ENCODE assay signal across 29 cellular contexts in genomic region chr5:157866536-157866935, GRCh38.
"Had no signal": no experiment of that assay in that cellular context is flagged by ENCODE, and none has a peak within 500 bp of the region (broad histone marks: within the 10 kb centered on the region; RNA-seq: fewer than 3 reads in every experiment).

No MANE protein-coding gene starts in this region.

- H3K9me3 ChIP-seq: adrenal gland, suprapubic skin, tibial artery had no signal

- FAIRE-seq: astrocyte, kidney, TTC549 had no signal

- H3K27me3 ChIP-seq: adrenal gland, brain microvascular endothelial cell, suprapubic skin, tibial artery had no signal

- DNase-seq: activated CD4-positive, alpha-beta memory T cell treated with anti-CD3 and anti-CD28 coated beads for 36 hours; activated CD4-positive, alpha-beta T cell treated with anti-CD3 and anti-CD28 coated beads for 48 hours; activated CD8-positive, alpha-beta memory T cell treated with anti-CD3 and anti-CD28 coated beads, Interleukin-2, amount 50 U/mL, for 4 hours; activated effector memory CD4-positive, alpha-beta T cell treated with anti-CD3 and anti-CD28 coated beads, Interleukin-2, amount 50 U/mL, for 16 hours; activated naive CD4-positive, alpha-beta T cell treated with anti-CD3 and anti-CD28 coated beads for 36 hours; activated naive CD8-positive, alpha-beta T cell treated with anti-CD3 and anti-CD28 coated beads for 36 hours; activated T-cell treated with anti-CD3 and anti-CD28 coated beads, Interleukin-2, amount 50 U/mL, for 1 hour; adrenal gland; brain microvascular endothelial cell; dorsolateral prefrontal cortex; effector memory CD4-positive, alpha-beta T cell; head of caudate nucleus; hypothalamus; immature natural killer cell; kidney; left colon; midbrain; posterior cingulate gyrus; retina; stimulated activated CD4-positive, alpha-beta T cell treated with anti-CD3 and anti-CD28 coated beads, Interleukin-15, amount 100 ng/mL, for 24 hours; stimulated activated CD4-positive, alpha-beta T cell treated with anti-CD3 and anti-CD28 coated beads, Interleukin-2, amount 100 ng/mL, for 24 hours; stimulated activated naive CD4-positive, alpha-beta T cell; tibial artery had no signal

- ATAC-seq: activated CD4-positive, CD25-positive, alpha-beta regulatory T cell treated with anti-CD3 and anti-CD28 coated beads, Interleukin-2, amount 50 U/mL, for 24 hours had no signal

- H3K4me1 ChIP-seq: adrenal gland, suprapubic skin, tibial artery had no signal

- H3K4me3 ChIP-seq: adrenal gland, coronary artery, dorsolateral prefrontal cortex, suprapubic skin, tibial artery had no signal

- H3K36me3 ChIP-seq: adrenal gland, brain microvascular endothelial cell, suprapubic skin, tibial artery had no signal

- H3K27ac ChIP-seq: adrenal gland, brain microvascular endothelial cell, coronary artery, dorsolateral prefrontal cortex, suprapubic skin, tibial artery, VCaP had no signal
